Comparison of ENCODE assay signal across 8 cellular contexts in genomic region chr10:43606323-43607198, GRCh38. TPM values are rescaled to one million over a fixed set of nuclear protein-coding genes. Genes with fewer than 3 reads are reported as not detected.
A peak's percentile ranks its signal among the peaks of the same experiment; 100 is the strongest.
DNase-seq lines count a peak whose midpoint lies in the region; ATAC-seq and TF ChIP-seq lines count a peak whose summit lies in the region.

Gene ZNF485 (plus strand): TSS chr10:43606438. CDS start chr10:43607051, 613 bp downstream.

- H3K36me3 Mint-ChIP-seq in Caco-2 (ENCODE audit: insufficient read depth, unreplicated experiment): peaks cover 18% of the 10 kb centered on the region
- H3K36me3 Mint-ChIP-seq in activated T-helper 2 cell treated with anti-CD3 and anti-CD28 coated beads, Interferon-gamma antibody, Interleukin-2, Interleukin-4, amounts not matched to agents 10 μg/mL and 5 μg/mL and 100 μg/mL, durations not matched to agents 14 hours and 24 hours and 36 hours (ENCODE audit: low read depth): peaks cover 46% of the 10 kb centered on the region
- no peaks in the 10 kb centered on the region for H3K36me3 Mint-ChIP-seq in natural killer cell

- intact Hi-C loops in Caco-2 (cut with micrococcal nuclease; ENCODE audit: unreplicated experiment): loop anchor here (1.0 to 2.0 kb wide), 2 partner anchors 32 to 42 kb away; partner anchors contain the start of genes ZNF239 and ZNF32
- intact Hi-C loops in activated T-helper 2 cell treated with anti-CD3 and anti-CD28 coated beads, Interferon-gamma antibody, Interleukin-2, Interleukin-4, amounts not matched to agents 10 μg/mL and 5 μg/mL and 100 μg/mL, durations not matched to agents 14 hours and 24 hours and 36 hours (cut with micrococcal nuclease): loop anchor here (1.0 to 2.0 kb wide), 2 partner anchors 10 to 42 kb away; partner anchors contain the start of gene ZNF32
- intact Hi-C loops in natural killer cell (cut with micrococcal nuclease): loop anchor here (1.0 kb wide), 2 partner anchors 32 to 42 kb away; partner anchors contain the start of genes ZNF239 and ZNF32

- no TSS peak for BruUV-seq in Caco-2 (replicated peaks; lab: Mats Ljungman, UMichigan)

- peak within 1 kb of the TSS; percentile 62 for H3K4me3 ChIP-seq in Caco-2 (ENCODE audit: low read depth, low read length)
- H3K4me3 ChIP-seq in fibroblast of the aortic adventitia (ENCODE audit: low read depth, low read length): peak within 1 kb of the TSS; percentile 79

- CTCF ChIA-PET in Caco-2 (lab: Charles Lee): interaction anchor here (1.0 kb wide), 1 partner anchor 33 kb away, joined by 4 read pairs; the partner anchor contains the start of gene ZNF239

- POLR2A ChIA-PET in Caco-2 (lab: Charles Lee): interaction anchor here (0.7 kb wide), 1 partner anchor 33 kb away, joined by 3 read pairs; no protein-coding TSS in a partner anchor

- H3K27me3 Mint-ChIP-seq in Caco-2 (ENCODE audit: insufficient read depth, unreplicated experiment) (peaks cover 7% of the 10 kb centered on the region), natural killer cell (ENCODE audit: low read depth in 2 of 2) (no peaks in the 10 kb centered on the region)
- peaks cover 4% of the 10 kb centered on the region for H3K27me3 Mint-ChIP-seq in activated T-helper 2 cell treated with anti-CD3 and anti-CD28 coated beads, Interferon-gamma antibody, Interleukin-2, Interleukin-4, amounts not matched to agents 10 μg/mL and 5 μg/mL and 100 μg/mL, durations not matched to agents 14 hours and 24 hours and 36 hours (ENCODE audit: low read depth)

- H3K9me3 ChIP-seq in Caco-2: peaks cover 13% of the 10 kb centered on the region; the same call in 1 of the 2 replicates

- peaks cover 4% of the 10 kb centered on the region; the same call in 1 of the 2 replicates for H3K4me1 ChIP-seq in Caco-2

- H3K36me3 ChIP-seq in Caco-2 (ENCODE audit: control insufficient read depth, insufficient read depth, low read length): peaks cover 2% of the 10 kb centered on the region; the same call in 1 of the 2 replicates

- ATAC-seq in GM19468 (IDR thresholded peaks at IDR 0.05; ENCODE audit: extremely low read depth, unreplicated experiment) (peak; percentile 98), natural killer cell (peak; percentile 82 to 96 (median 95))

- H3K4me1 Mint-ChIP-seq in Caco-2 (ENCODE audit: low read depth, unreplicated experiment): peaks cover 8% of the 10 kb centered on the region
- H3K4me1 Mint-ChIP-seq in activated T-helper 2 cell treated with anti-CD3 and anti-CD28 coated beads, Interferon-gamma antibody, Interleukin-2, Interleukin-4, amounts not matched to agents 10 μg/mL and 5 μg/mL and 100 μg/mL, durations not matched to agents 14 hours and 24 hours and 36 hours (ENCODE audit: low read depth): peaks cover 14% of the 10 kb centered on the region
- H3K4me1 Mint-ChIP-seq in natural killer cell: peaks cover 22 to 23% of the 10 kb centered on the region in 2 donors

- H3K9me3 Mint-ChIP-seq in Caco-2 (ENCODE audit: unreplicated experiment): peaks cover 29% of the 10 kb centered on the region
- H3K9me3 Mint-ChIP-seq in activated T-helper 2 cell treated with anti-CD3 and anti-CD28 coated beads, Interferon-gamma antibody, Interleukin-2, Interleukin-4, amounts not matched to agents 10 μg/mL and 5 μg/mL and 100 μg/mL, durations not matched to agents 14 hours and 24 hours and 36 hours: peaks cover 26% of the 10 kb centered on the region
- H3K9me3 Mint-ChIP-seq in natural killer cell: no peaks in the 10 kb centered on the region

- H3K4me3 Mint-ChIP-seq in Caco-2 (ENCODE audit: unreplicated experiment) (peak within 1 kb of the TSS; percentile 82), natural killer cell (peak within 1 kb of the TSS; percentile 83)
- peak within 1 kb of the TSS; percentile 83 for H3K4me3 Mint-ChIP-seq in activated T-helper 2 cell treated with anti-CD3 and anti-CD28 coated beads, Interferon-gamma antibody, Interleukin-2, Interleukin-4, amounts not matched to agents 10 μg/mL and 5 μg/mL and 100 μg/mL, durations not matched to agents 14 hours and 24 hours and 36 hours (ENCODE audit: low read depth)

- TF ChIP-seq CTCF in Caco-2 (IDR thresholded peaks at IDR 0.05; ENCODE audit: insufficient read depth in 1 of 2, low read depth in 1 of 2, low read length in 1 of 2, severe bottlenecking in 1 of 2, unreplicated experiment in 1 of 2): no peak
- no peak for TF ChIP-seq CTCF in fibroblast of the aortic adventitia (IDR thresholded peaks at IDR 0.05; ENCODE audit: insufficient read depth, low read length)
- TF ChIP-seq CTCF in natural killer cell (IDR thresholded peaks at IDR 0.05): no peak

- H3K27me3 ChIP-seq in Caco-2 (replicated peaks; ENCODE audit: control insufficient read depth, insufficient read depth, low read length): no peaks in the 10 kb centered on the region

- DNase-seq in Caco-2: peak; percentile 82 to 84
- DNase-seq in HPDE6-E6E7 (ENCODE audit: extremely low spot score): peak; percentile 54
- DNase-seq in RKO (ENCODE audit: low spot score): peak; percentile 86
- DNase-seq in activated T-helper 2 cell treated with anti-CD3 and anti-CD28 coated beads, Interferon-gamma antibody, Interleukin-2, Interleukin-4, amounts not matched to agents 10 μg/mL and 5 μg/mL and 100 μg/mL, durations not matched to agents 14 hours and 24 hours and 36 hours (ENCODE audit: low spot score): peak; percentile 41
- DNase-seq in fibroblast of the aortic adventitia (ENCODE audit: low read depth): peak; percentile 62
- DNase-seq in natural killer cell: peak; percentile 49
- DNase-seq in stimulated activated naive CD4-positive, alpha-beta T cell treated with Interleukin-2 at 50 U/mL for 16 hours (lab: John Stamatoyannopoulos, UW): peak; percentile 51

- peak within 1 kb of the TSS; percentile 52 for H3K27ac Mint-ChIP-seq in Caco-2 (ENCODE audit: unreplicated experiment)
- peak within 1 kb of the TSS; percentile 67 for H3K27ac Mint-ChIP-seq in activated T-helper 2 cell treated with anti-CD3 and anti-CD28 coated beads, Interferon-gamma antibody, Interleukin-2, Interleukin-4, amounts not matched to agents 10 μg/mL and 5 μg/mL and 100 μg/mL, durations not matched to agents 14 hours and 24 hours and 36 hours
- H3K27ac Mint-ChIP-seq in natural killer cell: peak within 1 kb of the TSS; percentile 70 to 82

RNA-seq across cellular contexts. Expression of gene ZNF485, which starts in this region (rescaled TPM):
- total RNA-seq in Caco-2 (2022): 7.3 and 8.6 TPM in 2 replicates
- 5.6 and 6.5 TPM in 2 replicates for total RNA-seq in activated T-helper 2 cell treated with anti-CD3 and anti-CD28 coated beads, Interferon-gamma antibody, Interleukin-2, Interleukin-4, amounts not matched to agents 10 μg/mL and 5 μg/mL and 100 μg/mL, durations not matched to agents 14 hours and 24 hours and 36 hours
- 3.8 and 4.0 TPM in 2 replicates for total RNA-seq in fibroblast of the aortic adventitia (ENCODE audit: low replicate concordance)
- total RNA-seq in natural killer cell: 1 to 10 TPM; 1.1 to 2.8 (median 1.4) TPM

Comparison
In these comparisons a context has a peak if more than half of its experiments do, and no peak if none do; other contexts are left out.
1. Peak in every context shown above with its lines: DNase-seq, ATAC-seq and H3K4me3 ChIP-seq.